In genomic region chr17:1576500-1576899, GRCh38 we compare ENCODE assay signal across 18 cellular contexts. TPM values are rescaled to one million over a fixed set of nuclear protein-coding genes. Genes with fewer than 3 reads are reported as not detected.
A peak's percentile ranks its signal among the peaks of the same experiment; 100 is the strongest.
DNase-seq lines count a peak whose midpoint lies in the region; ATAC-seq, FAIRE-seq and TF ChIP-seq lines count a peak whose summit lies in the region.
"Had no signal": no experiment of that assay in that cellular context is flagged by ENCODE, and none has a peak within 500 bp of the region (broad histone marks: within the 10 kb centered on the region; RNA-seq: fewer than 3 reads in every experiment).

No MANE protein-coding gene starts in this region.

- FAIRE-seq in H54 (lab: Jason Lieb, UNC): no peak
- FAIRE-seq: K562, TTC549 had no signal

- H3K4me3 ChIP-seq in heart left ventricle (no peak overlapping the region), prostate gland (no peak overlapping the region), tibial nerve (no peak overlapping the region)
- H3K4me3 ChIP-seq: K562 had no signal

- no peaks in the 10 kb centered on the region for H3K9me3 ChIP-seq in heart left ventricle
- H3K9me3 ChIP-seq in prostate gland: no peaks in the 10 kb centered on the region
- H3K9me3 ChIP-seq in tibial nerve: no peaks in the 10 kb centered on the region

- TF ChIP-seq EP300 in tibial nerve (IDR thresholded peaks at IDR 0.05): no peak

- DNase-seq in heart left ventricle (no peak), Right ventricle myocardium superior (no peak), epithelial cell of prostate (ENCODE audit: low read depth, low spot score) (no peak), prostate gland (ENCODE audit: low spot score) (no peak), tibial nerve (ENCODE audit: low spot score in 2 of 2) (no peak), H54 (ENCODE audit: insufficient read length, low spot score) (no peak)
- DNase-seq in activated naive CD4-positive, alpha-beta T cell (lab: John Stamatoyannopoulos, UW): no peak
- DNase-seq: 8988T; activated CD4-positive, alpha-beta T cell treated with anti-CD3 and anti-CD28 coated beads, Interleukin-2, amount 10 ng/mL, durations not matched to agents 7 days and 5 days; CD4-positive, alpha-beta memory T cell; effector memory CD8-positive, alpha-beta T cell; naive thymus-derived CD8-positive, alpha-beta T cell; NCI-H2081 treated with DMSO at 0.1 percent for 48 hours; NCI-H69; stimulated activated CD4-positive, alpha-beta T cell treated with anti-CD3 and anti-CD28 coated beads, Interleukin-2, amount 100 ng/mL, for 24 hours had no signal

- H3K36me3 ChIP-seq in heart left ventricle (peaks cover 0 to 2% (median 0%) of the 10 kb centered on the region in 9 donors), prostate gland (no peaks in the 10 kb centered on the region), tibial nerve (peaks cover 0 to 4% (median 0%) of the 10 kb centered on the region in 3 donors)

- H3K27me3 ChIP-seq in heart left ventricle (no peaks in the 10 kb centered on the region), prostate gland (replicated peaks; ENCODE audit: insufficient read depth) (no peaks in the 10 kb centered on the region), tibial nerve (no peaks in the 10 kb centered on the region)

- peaks cover 0 to 53% (median 35%) of the 10 kb centered on the region in 12 donors for H3K4me1 ChIP-seq in heart left ventricle
- H3K4me1 ChIP-seq in prostate gland (replicated peaks): peaks cover 15% of the 10 kb centered on the region
- H3K4me1 ChIP-seq in tibial nerve: peaks cover 0 to 66% (median 29%) of the 10 kb centered on the region in 4 donors

- ATAC-seq in heart left ventricle (no peak), Right ventricle myocardium superior (ENCODE audit: poor library complexity) (no peak), GM18873 (IDR thresholded peaks at IDR 0.05; ENCODE audit: low FRiP score, unreplicated experiment) (no peak)
- ATAC-seq: K562; naive thymus-derived CD8-positive, alpha-beta T cell had no signal

- TF ChIP-seq CTCF in heart left ventricle (IDR thresholded peaks at IDR 0.05) (no peak), prostate gland (IDR thresholded peaks at IDR 0.05) (no peak), tibial nerve (IDR thresholded peaks at IDR 0.05) (no peak)

- H3K27ac ChIP-seq in heart left ventricle (peak overlapping the region in 10 of 12 donors; percentile 10 to 96 (median 84)), epithelial cell of prostate (peak overlapping the region; percentile 55), prostate gland (peak overlapping the region; percentile 75 to 79), tibial nerve (peak overlapping the region; percentile 51 to 94 (median 86))

- WGBS in heart left ventricle, 4 donors: 86 to 91% (median 89%) methylated on average over 15 of the region's 15 CpGs
- 88% methylated on average over 15 of the region's 15 CpGs for WGBS in prostate gland
- WGBS in tibial nerve, 2 donors: 79 to 90% methylated on average over 15 of the region's 15 CpGs

- intact Hi-C loops in heart left ventricle (cut with DNase I) (loop anchor here in 4 of 10 donors (5.0 to 10.0 kb wide), 3 partner anchors 51 to 138 kb away; partner anchors contain the start of genes RILP (in 4 of the 4), SCARF1 (in 4 of the 4), SLC43A2 (in 2 of the 4) and TLCD2 (in 1 of the 4)), Right ventricle myocardium superior (cut with DNase I) (no loop called here), prostate gland (cut with DNase I) (loop anchor here (5.0 to 10.0 kb wide), 2 partner anchors 71 to 138 kb away; partner anchors contain the start of genes RILP, SCARF1 and TLCD2)

- no peak for TF ChIP-seq POLR2A in heart left ventricle (IDR thresholded peaks at IDR 0.05)
- no peak for TF ChIP-seq POLR2A in prostate gland (IDR thresholded peaks at IDR 0.05)
- TF ChIP-seq POLR2A in tibial nerve (IDR thresholded peaks at IDR 0.05): no peak
- TF ChIP-seq POLR2A in H54 (IDR thresholded peaks at IDR 0.05; ENCODE audit: low read depth, low read length): no peak

RNA-seq across cellular contexts. Expression of gene PITPNA, which starts 13.9 kb away (rescaled TPM):
- total RNA-seq in heart left ventricle: 10 to 100 TPM; 38.1 to 70.2 (median 50.6) TPM
- polyA plus RNA-seq in heart left ventricle: 10 to 100 TPM; 10.1 to 61.7 TPM
- 46.3 TPM for total RNA-seq in Right ventricle myocardium superior
- total RNA-seq in prostate gland: 10 to 100 TPM; 51.6 to 57.5 TPM
- 10 to 100 TPM; 31.0 to 41.5 (median 39.3) TPM for total RNA-seq in tibial nerve

RNA-seq across cellular contexts. Expression of gene SLC43A2, which starts 52.1 kb away (rescaled TPM):
- total RNA-seq in heart left ventricle (10 to 100 TPM in 3 of 9 donors, 1 to 10 TPM in 6; 4.1 to 29.1 (median 7.1) TPM), Right ventricle myocardium superior (4.2 TPM), prostate gland (10 to 100 TPM; 11.8 to 14.8 TPM), tibial nerve (10 to 100 TPM; 10.3 to 26.1 (median 14.1) TPM)
- 1 to 10 TPM; 1.4 to 6.8 TPM for polyA plus RNA-seq in heart left ventricle
